ENCODE assay signal across 8 cellular contexts in genomic region chr2:10043906-10044601, GRCh38. TPM values are rescaled to one million over a fixed set of nuclear protein-coding genes. Genes with fewer than 3 reads are reported as not detected.
A peak's percentile ranks its signal among the peaks of the same experiment; 100 is the strongest.
DNase-seq lines count a peak whose midpoint lies in the region; ATAC-seq lines count a peak whose summit lies in the region.

No MANE protein-coding gene starts in this region.

- peak; percentile 100 for DNase-seq in NCI-H2196 (lab: John Stamatoyannopoulos, UW; ENCODE audit: unreplicated experiment)
- peak; percentile 88 for DNase-seq in activated CD4-positive, alpha-beta T cell treated with anti-CD3 and anti-CD28 coated beads for 4 hours
- DNase-seq in cerebellum (ENCODE audit: low spot score), result peak; percentile 96
- DNase-seq in kidney glomerular epithelial cell (lab: John Stamatoyannopoulos, UW), result peak; percentile 78
- DNase-seq in stimulated activated CD4-positive, alpha-beta T cell treated with anti-CD3 and anti-CD28 coated beads, Interleukin-12 subunit alpha, Interleukin-12 subunit beta, amount 100 ng/mL, for 48 hours (ENCODE audit: low read depth in 2 of 3, low spot score in 1 of 3), result peak; percentile 84 to 94 (median 85)

- peak; percentile 61 for ATAC-seq in GM18511 (IDR thresholded peaks at IDR 0.05; ENCODE audit: unreplicated experiment)
- peak; percentile 63 for ATAC-seq in HG03025 (IDR thresholded peaks at IDR 0.05; ENCODE audit: low FRiP score, unreplicated experiment)
- no peak for ATAC-seq in GM21786 (IDR thresholded peaks at IDR 0.05; ENCODE audit: unreplicated experiment)

RNA-seq across cellular contexts. Expression of gene KLF11, which starts 0.7 kb away (rescaled TPM):
- 10.7 TPM for total RNA-seq in cerebellum

RNA-seq across cellular contexts. Expression of gene CYS1, which starts 36.2 kb away (rescaled TPM):
- total RNA-seq in cerebellum, result 0.45 TPM
